Comparison of ENCODE assay signal across 1 cellular context in the genomic region with DNA sequence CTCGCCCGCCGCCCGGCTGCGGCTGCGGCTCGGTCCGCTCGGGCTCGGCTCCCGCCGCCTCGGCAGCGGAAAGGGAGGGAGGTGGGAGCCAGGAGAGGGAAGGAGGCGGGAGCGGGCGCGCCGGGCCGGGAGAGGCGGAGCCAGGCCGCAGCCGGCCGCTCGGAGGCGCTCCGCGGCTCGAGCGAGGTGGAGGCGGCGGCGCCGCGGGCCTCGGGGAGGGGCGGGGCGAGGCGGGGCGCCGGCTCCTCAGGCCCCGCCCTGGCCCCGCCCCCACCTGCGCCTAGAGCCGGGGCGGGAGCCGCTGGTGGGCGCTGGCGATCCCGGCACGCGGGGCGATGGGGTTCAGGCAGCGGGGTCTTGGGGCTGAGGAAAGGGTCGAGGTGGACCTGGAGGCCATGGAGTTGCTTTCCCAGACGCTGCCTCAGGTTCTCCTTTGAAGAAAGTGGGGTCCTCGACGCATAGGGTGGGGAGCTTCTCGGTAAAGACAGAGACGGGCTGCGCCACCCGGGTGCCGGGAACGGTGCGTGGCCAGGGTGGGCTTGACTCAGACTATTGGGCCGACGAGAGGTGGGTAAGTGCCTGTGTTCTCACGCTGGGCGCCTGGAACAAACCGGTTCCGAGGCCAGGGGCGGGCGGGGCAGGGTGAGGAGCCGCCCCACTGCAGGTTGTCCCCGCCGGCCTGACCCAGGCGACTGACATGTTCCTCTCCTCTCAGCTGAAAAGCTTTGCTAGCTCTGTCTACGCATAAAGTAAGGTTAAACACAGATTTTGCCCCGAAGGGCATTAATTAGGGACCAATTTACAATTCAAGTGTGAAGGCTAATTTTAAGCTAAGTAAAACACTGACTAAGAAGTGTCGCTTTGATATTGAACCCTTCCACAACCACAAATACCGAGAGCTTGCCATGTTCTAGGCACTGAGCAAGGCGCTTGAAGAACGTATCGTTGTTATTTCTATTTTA.
TF ChIP-seq lines count a peak whose summit lies in the region.

A gene (minus strand): TSS at position 75 of the 962 bp plus-strand sequence. CDS start 218 bp downstream, outside the sequence.

TF ChIP-seq in K562, 482 proteins besides CTCF, POLR2A, EP300 and RAD21 (continued from another document and continues in another):
- TF ChIP-seq, protein P1, sequence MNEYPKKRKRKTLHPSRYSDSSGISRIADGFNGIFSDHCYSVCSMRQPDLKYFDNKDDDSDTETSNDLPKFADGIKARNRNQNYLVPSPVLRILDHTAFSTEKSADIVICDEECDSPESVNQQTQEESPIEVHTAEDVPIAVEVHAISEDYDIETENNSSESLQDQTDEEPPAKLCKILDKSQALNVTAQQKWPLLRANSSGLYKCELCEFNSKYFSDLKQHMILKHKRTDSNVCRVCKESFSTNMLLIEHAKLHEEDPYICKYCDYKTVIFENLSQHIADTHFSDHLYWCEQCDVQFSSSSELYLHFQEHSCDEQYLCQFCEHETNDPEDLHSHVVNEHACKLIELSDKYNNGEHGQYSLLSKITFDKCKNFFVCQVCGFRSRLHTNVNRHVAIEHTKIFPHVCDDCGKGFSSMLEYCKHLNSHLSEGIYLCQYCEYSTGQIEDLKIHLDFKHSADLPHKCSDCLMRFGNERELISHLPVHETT (CRISPR knock-in tag; conservative IDR thresholded peaks at IDR 0.05 in 1 of 2, IDR thresholded peaks at IDR 0.05 in 1 of 2): peak in 1 of 2 experiments; percentile 90; a peak in 2 of 4 replicates
- TF ChIP-seq, protein P2, sequence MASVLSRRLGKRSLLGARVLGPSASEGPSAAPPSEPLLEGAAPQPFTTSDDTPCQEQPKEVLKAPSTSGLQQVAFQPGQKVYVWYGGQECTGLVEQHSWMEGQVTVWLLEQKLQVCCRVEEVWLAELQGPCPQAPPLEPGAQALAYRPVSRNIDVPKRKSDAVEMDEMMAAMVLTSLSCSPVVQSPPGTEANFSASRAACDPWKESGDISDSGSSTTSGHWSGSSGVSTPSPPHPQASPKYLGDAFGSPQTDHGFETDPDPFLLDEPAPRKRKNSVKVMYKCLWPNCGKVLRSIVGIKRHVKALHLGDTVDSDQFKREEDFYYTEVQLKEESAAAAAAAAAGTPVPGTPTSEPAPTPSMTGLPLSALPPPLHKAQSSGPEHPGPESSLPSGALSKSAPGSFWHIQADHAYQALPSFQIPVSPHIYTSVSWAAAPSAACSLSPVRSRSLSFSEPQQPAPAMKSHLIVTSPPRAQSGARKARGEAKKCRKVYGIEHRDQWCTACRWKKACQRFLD (CRISPR knock-in tag; IDR thresholded peaks at IDR 0.05): no peak
- TF ChIP-seq ZNF24 (IDR thresholded peaks at IDR 0.05) (no peak), BDP1 (IDR thresholded peaks at IDR 0.05; ENCODE audit: insufficient read depth, insufficient read length) (no peak), CHD2 (IDR thresholded peaks at IDR 0.05; ENCODE audit: low read depth, low read length) (no peak), PHF8 (IDR thresholded peaks at IDR 0.05; ENCODE audit: borderline replicate concordance, low read length) (peak; percentile 69; the same call in 1 of the 2 replicates), SMAD4 (CRISPR knock-in tag; conservative IDR thresholded peaks at IDR 0.05) (0 out of 2 replicates have a peak, but pooled peaks have one; percentile 71), ZC3H8 (IDR thresholded peaks at IDR 0.05) (no peak), BRCA1 (IDR thresholded peaks at IDR 0.05) (no peak), BRCA1 (CRISPR knock-in tag; IDR thresholded peaks at IDR 0.05) (no peak), RB1 (IDR thresholded peaks at IDR 0.05; ENCODE audit: low read depth) (peak; percentile 52; the same call in 1 of the 2 replicates), CEBPB (tag; IDR thresholded peaks at IDR 0.05) (no peak), NFIC (IDR thresholded peaks at IDR 0.05) (no peak), FOXA3 (CRISPR knock-in tag; conservative IDR thresholded peaks at IDR 0.05 in 1 of 2, IDR thresholded peaks at IDR 0.05 in 1 of 2) (no peak), KDM5B (IDR thresholded peaks at IDR 0.05; ENCODE audit: insufficient replicate concordance, low read depth, low read length) (peak; percentile 64), COPS2 (conservative IDR thresholded peaks at IDR 0.05) (no peak), IFI16 (CRISPR knock-in tag; IDR thresholded peaks at IDR 0.05) (no peak), ARID1B (IDR thresholded peaks at IDR 0.05) (0 out of 2 replicates have a peak, but pooled peaks have one; percentile 12), ZEB2 (IDR thresholded peaks at IDR 0.05) (no peak), MTA3 (IDR thresholded peaks at IDR 0.05; ENCODE audit: borderline replicate concordance) (0 out of 2 replicates have a peak, but pooled peaks have one; percentile 42), ZNF146 (CRISPR knock-in tag; IDR thresholded peaks at IDR 0.05; ENCODE audit: unreplicated experiment) (no peak), NEUROD1 (IDR thresholded peaks at IDR 0.05; ENCODE audit: borderline replicate concordance, low read depth, low read length, partially characterized antibody) (peak; percentile 34), DMBX1 (CRISPR knock-in tag; IDR thresholded peaks at IDR 0.05; ENCODE audit: borderline replicate concordance) (no peak), TCF3 (CRISPR knock-in tag; IDR thresholded peaks at IDR 0.05) (no peak), ZNF134 (CRISPR knock-in tag; conservative IDR thresholded peaks at IDR 0.05) (no peak), ELF4 (CRISPR knock-in tag; IDR thresholded peaks at IDR 0.05) (no peak), BRF1 (IDR thresholded peaks at IDR 0.05; ENCODE audit: borderline replicate concordance, extremely low read depth, insufficient read length) (no peak), RBM25 (IDR thresholded peaks at IDR 0.05; ENCODE audit: low read depth, low read length, severe bottlenecking) (no peak), ZNF41 (CRISPR knock-in tag; conservative IDR thresholded peaks at IDR 0.05) (no peak), TRIM28 (IDR thresholded peaks at IDR 0.05) (no peak), SP1 (CRISPR knock-in tag; IDR thresholded peaks at IDR 0.05) (peak; percentile 58; the same call in 1 of the 2 replicates), RHOXF2B (CRISPR knock-in tag; conservative IDR thresholded peaks at IDR 0.05) (no peak), ZNF785 (CRISPR knock-in tag; IDR thresholded peaks at IDR 0.05) (no peak), KLF10 (CRISPR knock-in tag; IDR thresholded peaks at IDR 0.05) (no peak), KAT2B (IDR thresholded peaks at IDR 0.05; ENCODE audit: low read depth, low read length) (no peak), FOXK1 (CRISPR knock-in tag; IDR thresholded peaks at IDR 0.05; ENCODE audit: borderline replicate concordance) (no peak), POLR2B (IDR thresholded peaks at IDR 0.05; ENCODE audit: low read depth, partially characterized antibody) (peak; percentile 56), STAT5A (IDR thresholded peaks at IDR 0.05; ENCODE audit: borderline replicate concordance, low read length) (no peak), SMARCC2 (IDR thresholded peaks at IDR 0.05; ENCODE audit: low read depth) (no peak)
- TF ChIP-seq, protein P3, sequence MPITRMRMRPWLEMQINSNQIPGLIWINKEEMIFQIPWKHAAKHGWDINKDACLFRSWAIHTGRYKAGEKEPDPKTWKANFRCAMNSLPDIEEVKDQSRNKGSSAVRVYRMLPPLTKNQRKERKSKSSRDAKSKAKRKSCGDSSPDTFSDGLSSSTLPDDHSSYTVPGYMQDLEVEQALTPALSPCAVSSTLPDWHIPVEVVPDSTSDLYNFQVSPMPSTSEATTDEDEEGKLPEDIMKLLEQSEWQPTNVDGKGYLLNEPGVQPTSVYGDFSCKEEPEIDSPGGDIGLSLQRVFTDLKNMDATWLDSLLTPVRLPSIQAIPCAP (CRISPR knock-in tag; IDR thresholded peaks at IDR 0.05; ENCODE audit: borderline replicate concordance): no peak
- TF ChIP-seq, protein P4, sequence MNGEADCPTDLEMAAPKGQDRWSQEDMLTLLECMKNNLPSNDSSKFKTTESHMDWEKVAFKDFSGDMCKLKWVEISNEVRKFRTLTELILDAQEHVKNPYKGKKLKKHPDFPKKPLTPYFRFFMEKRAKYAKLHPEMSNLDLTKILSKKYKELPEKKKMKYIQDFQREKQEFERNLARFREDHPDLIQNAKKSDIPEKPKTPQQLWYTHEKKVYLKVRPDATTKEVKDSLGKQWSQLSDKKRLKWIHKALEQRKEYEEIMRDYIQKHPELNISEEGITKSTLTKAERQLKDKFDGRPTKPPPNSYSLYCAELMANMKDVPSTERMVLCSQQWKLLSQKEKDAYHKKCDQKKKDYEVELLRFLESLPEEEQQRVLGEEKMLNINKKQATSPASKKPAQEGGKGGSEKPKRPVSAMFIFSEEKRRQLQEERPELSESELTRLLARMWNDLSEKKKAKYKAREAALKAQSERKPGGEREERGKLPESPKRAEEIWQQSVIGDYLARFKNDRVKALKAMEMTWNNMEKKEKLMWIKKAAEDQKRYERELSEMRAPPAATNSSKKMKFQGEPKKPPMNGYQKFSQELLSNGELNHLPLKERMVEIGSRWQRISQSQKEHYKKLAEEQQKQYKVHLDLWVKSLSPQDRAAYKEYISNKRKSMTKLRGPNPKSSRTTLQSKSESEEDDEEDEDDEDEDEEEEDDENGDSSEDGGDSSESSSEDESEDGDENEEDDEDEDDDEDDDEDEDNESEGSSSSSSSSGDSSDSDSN (IDR thresholded peaks at IDR 0.05; ENCODE audit: borderline replicate concordance in 1 of 2, low read depth in 2 of 2, low read length in 2 of 2): peak in 1 of 2 experiments; percentile 84; a peak in 2 of 4 replicates
- TF ChIP-seq, protein P5, sequence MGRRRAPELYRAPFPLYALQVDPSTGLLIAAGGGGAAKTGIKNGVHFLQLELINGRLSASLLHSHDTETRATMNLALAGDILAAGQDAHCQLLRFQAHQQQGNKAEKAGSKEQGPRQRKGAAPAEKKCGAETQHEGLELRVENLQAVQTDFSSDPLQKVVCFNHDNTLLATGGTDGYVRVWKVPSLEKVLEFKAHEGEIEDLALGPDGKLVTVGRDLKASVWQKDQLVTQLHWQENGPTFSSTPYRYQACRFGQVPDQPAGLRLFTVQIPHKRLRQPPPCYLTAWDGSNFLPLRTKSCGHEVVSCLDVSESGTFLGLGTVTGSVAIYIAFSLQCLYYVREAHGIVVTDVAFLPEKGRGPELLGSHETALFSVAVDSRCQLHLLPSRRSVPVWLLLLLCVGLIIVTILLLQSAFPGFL (CRISPR knock-in tag; IDR thresholded peaks at IDR 0.05): no peak
- TF ChIP-seq, protein P6, sequence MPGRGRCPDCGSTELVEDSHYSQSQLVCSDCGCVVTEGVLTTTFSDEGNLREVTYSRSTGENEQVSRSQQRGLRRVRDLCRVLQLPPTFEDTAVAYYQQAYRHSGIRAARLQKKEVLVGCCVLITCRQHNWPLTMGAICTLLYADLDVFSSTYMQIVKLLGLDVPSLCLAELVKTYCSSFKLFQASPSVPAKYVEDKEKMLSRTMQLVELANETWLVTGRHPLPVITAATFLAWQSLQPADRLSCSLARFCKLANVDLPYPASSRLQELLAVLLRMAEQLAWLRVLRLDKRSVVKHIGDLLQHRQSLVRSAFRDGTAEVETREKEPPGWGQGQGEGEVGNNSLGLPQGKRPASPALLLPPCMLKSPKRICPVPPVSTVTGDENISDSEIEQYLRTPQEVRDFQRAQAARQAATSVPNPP (IDR thresholded peaks at IDR 0.05; ENCODE audit: borderline replicate concordance, insufficient read depth, insufficient read length): no peak
- TF ChIP-seq, protein P7, sequence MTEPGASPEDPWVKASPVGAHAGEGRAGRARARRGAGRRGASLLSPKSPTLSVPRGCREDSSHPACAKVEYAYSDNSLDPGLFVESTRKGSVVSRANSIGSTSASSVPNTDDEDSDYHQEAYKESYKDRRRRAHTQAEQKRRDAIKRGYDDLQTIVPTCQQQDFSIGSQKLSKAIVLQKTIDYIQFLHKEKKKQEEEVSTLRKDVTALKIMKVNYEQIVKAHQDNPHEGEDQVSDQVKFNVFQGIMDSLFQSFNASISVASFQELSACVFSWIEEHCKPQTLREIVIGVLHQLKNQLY (CRISPR knock-in tag; conservative IDR thresholded peaks at IDR 0.05): no peak
- TF ChIP-seq, protein P8, sequence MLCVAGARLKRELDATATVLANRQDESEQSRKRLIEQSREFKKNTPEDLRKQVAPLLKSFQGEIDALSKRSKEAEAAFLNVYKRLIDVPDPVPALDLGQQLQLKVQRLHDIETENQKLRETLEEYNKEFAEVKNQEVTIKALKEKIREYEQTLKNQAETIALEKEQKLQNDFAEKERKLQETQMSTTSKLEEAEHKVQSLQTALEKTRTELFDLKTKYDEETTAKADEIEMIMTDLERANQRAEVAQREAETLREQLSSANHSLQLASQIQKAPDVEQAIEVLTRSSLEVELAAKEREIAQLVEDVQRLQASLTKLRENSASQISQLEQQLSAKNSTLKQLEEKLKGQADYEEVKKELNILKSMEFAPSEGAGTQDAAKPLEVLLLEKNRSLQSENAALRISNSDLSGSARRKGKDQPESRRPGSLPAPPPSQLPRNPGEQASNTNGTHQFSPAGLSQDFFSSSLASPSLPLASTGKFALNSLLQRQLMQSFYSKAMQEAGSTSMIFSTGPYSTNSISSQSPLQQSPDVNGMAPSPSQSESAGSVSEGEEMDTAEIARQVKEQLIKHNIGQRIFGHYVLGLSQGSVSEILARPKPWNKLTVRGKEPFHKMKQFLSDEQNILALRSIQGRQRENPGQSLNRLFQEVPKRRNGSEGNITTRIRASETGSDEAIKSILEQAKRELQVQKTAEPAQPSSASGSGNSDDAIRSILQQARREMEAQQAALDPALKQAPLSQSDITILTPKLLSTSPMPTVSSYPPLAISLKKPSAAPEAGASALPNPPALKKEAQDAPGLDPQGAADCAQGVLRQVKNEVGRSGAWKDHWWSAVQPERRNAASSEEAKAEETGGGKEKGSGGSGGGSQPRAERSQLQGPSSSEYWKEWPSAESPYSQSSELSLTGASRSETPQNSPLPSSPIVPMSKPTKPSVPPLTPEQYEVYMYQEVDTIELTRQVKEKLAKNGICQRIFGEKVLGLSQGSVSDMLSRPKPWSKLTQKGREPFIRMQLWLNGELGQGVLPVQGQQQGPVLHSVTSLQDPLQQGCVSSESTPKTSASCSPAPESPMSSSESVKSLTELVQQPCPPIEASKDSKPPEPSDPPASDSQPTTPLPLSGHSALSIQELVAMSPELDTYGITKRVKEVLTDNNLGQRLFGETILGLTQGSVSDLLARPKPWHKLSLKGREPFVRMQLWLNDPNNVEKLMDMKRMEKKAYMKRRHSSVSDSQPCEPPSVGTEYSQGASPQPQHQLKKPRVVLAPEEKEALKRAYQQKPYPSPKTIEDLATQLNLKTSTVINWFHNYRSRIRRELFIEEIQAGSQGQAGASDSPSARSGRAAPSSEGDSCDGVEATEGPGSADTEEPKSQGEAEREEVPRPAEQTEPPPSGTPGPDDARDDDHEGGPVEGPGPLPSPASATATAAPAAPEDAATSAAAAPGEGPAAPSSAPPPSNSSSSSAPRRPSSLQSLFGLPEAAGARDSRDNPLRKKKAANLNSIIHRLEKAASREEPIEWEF (CRISPR knock-in tag; IDR thresholded peaks at IDR 0.05): no peak
- TF ChIP-seq, protein P9, sequence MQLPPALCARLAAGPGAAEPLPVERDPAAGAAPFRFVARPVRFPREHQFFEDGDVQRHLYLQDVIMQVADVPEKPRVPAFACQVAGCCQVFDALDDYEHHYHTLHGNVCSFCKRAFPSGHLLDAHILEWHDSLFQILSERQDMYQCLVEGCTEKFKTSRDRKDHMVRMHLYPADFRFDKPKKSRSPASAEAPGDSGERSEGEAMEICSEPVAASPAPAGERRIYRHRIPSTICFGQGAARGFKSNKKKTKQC (CRISPR knock-in tag; IDR thresholded peaks at IDR 0.05): peak; percentile 56; the same call in 1 of the 2 replicates
- TF ChIP-seq, protein P10, sequence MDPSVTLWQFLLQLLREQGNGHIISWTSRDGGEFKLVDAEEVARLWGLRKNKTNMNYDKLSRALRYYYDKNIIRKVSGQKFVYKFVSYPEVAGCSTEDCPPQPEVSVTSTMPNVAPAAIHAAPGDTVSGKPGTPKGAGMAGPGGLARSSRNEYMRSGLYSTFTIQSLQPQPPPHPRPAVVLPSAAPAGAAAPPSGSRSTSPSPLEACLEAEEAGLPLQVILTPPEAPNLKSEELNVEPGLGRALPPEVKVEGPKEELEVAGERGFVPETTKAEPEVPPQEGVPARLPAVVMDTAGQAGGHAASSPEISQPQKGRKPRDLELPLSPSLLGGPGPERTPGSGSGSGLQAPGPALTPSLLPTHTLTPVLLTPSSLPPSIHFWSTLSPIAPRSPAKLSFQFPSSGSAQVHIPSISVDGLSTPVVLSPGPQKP (CRISPR knock-in tag; IDR thresholded peaks at IDR 0.05): no peak
